ENCODE assay signal across 14 cellular contexts in genomic region chr5:51386916-51387853, GRCh38. TPM values are rescaled to one million over a fixed set of nuclear protein-coding genes. Genes with fewer than 3 reads are reported as not detected.
DNase-seq lines count a peak whose midpoint lies in the region; ATAC-seq and TF ChIP-seq lines count a peak whose summit lies in the region.
"Had no signal": no experiment of that assay in that cellular context is flagged by ENCODE, and none has a peak within 500 bp of the region (broad histone marks: within the 10 kb centered on the region; RNA-seq: fewer than 3 reads in every experiment).

No MANE protein-coding gene starts in this region.

- H3K9me3 ChIP-seq in iPS-20b (ENCODE audit: insufficient read depth, low read depth, low read length) = no peaks in the 10 kb centered on the region

- ATAC-seq in GM18867 (IDR thresholded peaks at IDR 0.05; ENCODE audit: unreplicated experiment) = no peak
- ATAC-seq: Right ventricle myocardium inferior; stimulated activated memory B cell treated with anti-CD40 and anti-IgM and Interleukin-4, amounts not matched to agents 10 μg/mL and 1 μg/mL and 100 μg/mL, for 72 hours had no signal

- peaks cover 97% of the 10 kb centered on the region for H3K27me3 Mint-ChIP-seq in type B pancreatic cell

- H3K9me3 Mint-ChIP-seq in type B pancreatic cell = no peaks in the 10 kb centered on the region
- H3K9me3 Mint-ChIP-seq: stimulated activated memory B cell treated with anti-CD40 and anti-IgM and Interleukin-4, amounts not matched to agents 10 μg/mL and 1 μg/mL and 100 μg/mL, for 72 hours had no signal

- H3K27me3 ChIP-seq in iPS-20b (ENCODE audit: insufficient read depth, low read length) = peaks cover 99% of the 10 kb centered on the region

- H3K36me3 Mint-ChIP-seq in type B pancreatic cell = peaks cover 5% of the 10 kb centered on the region
- H3K36me3 Mint-ChIP-seq: stimulated activated memory B cell treated with anti-CD40 and anti-IgM and Interleukin-4, amounts not matched to agents 10 μg/mL and 1 μg/mL and 100 μg/mL, for 72 hours had no signal

- H3K4me1 ChIP-seq in iPS-20b (ENCODE audit: insufficient read depth, low read length) = peaks cover 45% of the 10 kb centered on the region

- TF ChIP-seq CTCF in type B pancreatic cell (conservative IDR thresholded peaks at IDR 0.05) = no peak

- H3K4me3 Mint-ChIP-seq in type B pancreatic cell = peak overlapping the region; percentile 95
- H3K4me3 Mint-ChIP-seq: stimulated activated memory B cell treated with anti-CD40 and anti-IgM and Interleukin-4, amounts not matched to agents 10 μg/mL and 1 μg/mL and 100 μg/mL, for 72 hours had no signal

- H3K9ac ChIP-seq in iPS-20b (ENCODE audit: low read depth, low read length) = no peak overlapping the region

- DNase-seq in NCI-H510A treated with DMSO at 0.1 percent for 48 hours (lab: John Stamatoyannopoulos, UW) (peak; percentile 16), NCI-H510A (lab: John Stamatoyannopoulos, UW) (no peak), SK-N-DZ (ENCODE audit: low spot score) (peak; percentile 64), type B pancreatic cell (ENCODE audit: extremely low spot score, unreplicated experiment) (no peak), SIG-M5 treated with dmso at 0.1 percent for 504 hours (lab: John Stamatoyannopoulos, UW; ENCODE audit: unreplicated experiment) (no peak)
- no peak for DNase-seq in stimulated activated CD4-positive, alpha-beta T cell treated with anti-CD3 and anti-CD28 coated beads, Interleukin-2, amount 100 ng/mL, for 24 hours
- DNase-seq: activated CD4-positive, alpha-beta T cell treated with anti-CD3 and anti-CD28 coated beads, Interleukin-2, amount 50 U/mL, for 48 hours; amygdala had no signal

- H3K27ac Mint-ChIP-seq in type B pancreatic cell = peak overlapping the region; percentile 70
- H3K27ac Mint-ChIP-seq: stimulated activated memory B cell treated with anti-CD40 and anti-IgM and Interleukin-4, amounts not matched to agents 10 μg/mL and 1 μg/mL and 100 μg/mL, for 72 hours had no signal

- peak overlapping the region; percentile 75 for H3K4me3 ChIP-seq in iPS-20b (ENCODE audit: low read length)
- H3K4me3 ChIP-seq: lung had no signal

- H3K27ac ChIP-seq in iPS-20b (ENCODE audit: low read length) = no peak overlapping the region

- H3K36me3 ChIP-seq in iPS-20b (ENCODE audit: insufficient read depth, low read depth, low read length) = no peaks in the 10 kb centered on the region

- H3K4me1 Mint-ChIP-seq in type B pancreatic cell (ENCODE audit: unreplicated experiment) = peaks cover 2% of the 10 kb centered on the region

RNA-seq across cellular contexts. Expression of gene ISL1, which starts 3.9 kb away (rescaled TPM):
- 98.5 and 119 TPM in 2 replicates for polyA plus RNA-seq in SK-N-DZ (2014; cell fraction: cytosol; rRNA removed)
- 106 and 141 TPM in 2 replicates for polyA plus RNA-seq in SK-N-DZ (2014; cell fraction: nucleus; rRNA removed)
- 31.5 and 39.4 TPM in 2 replicates for total RNA-seq in type B pancreatic cell (ENCODE audit: low replicate concordance)
- total RNA-seq: epithelial cell of proximal tubule, Right ventricle myocardium inferior had no signal

Comparison
In these comparisons a context has a peak if more than half of its experiments do, and no peak if none do; other contexts are left out.
1. DNase-seq: peak in NCI-H510A treated with DMSO at 0.1 percent for 48 hours (single experiment) and SK-N-DZ (single experiment); none in NCI-H510A (single experiment), type B pancreatic cell (single experiment), SIG-M5 treated with dmso at 0.1 percent for 504 hours (single experiment) and stimulated activated CD4-positive, alpha-beta T cell treated with anti-CD3 and anti-CD28 coated beads, Interleukin-2, amount 100 ng/mL, for 24 hours (0 of 2).